8 cellular contexts compared by ENCODE assay signal in the genomic region with DNA sequence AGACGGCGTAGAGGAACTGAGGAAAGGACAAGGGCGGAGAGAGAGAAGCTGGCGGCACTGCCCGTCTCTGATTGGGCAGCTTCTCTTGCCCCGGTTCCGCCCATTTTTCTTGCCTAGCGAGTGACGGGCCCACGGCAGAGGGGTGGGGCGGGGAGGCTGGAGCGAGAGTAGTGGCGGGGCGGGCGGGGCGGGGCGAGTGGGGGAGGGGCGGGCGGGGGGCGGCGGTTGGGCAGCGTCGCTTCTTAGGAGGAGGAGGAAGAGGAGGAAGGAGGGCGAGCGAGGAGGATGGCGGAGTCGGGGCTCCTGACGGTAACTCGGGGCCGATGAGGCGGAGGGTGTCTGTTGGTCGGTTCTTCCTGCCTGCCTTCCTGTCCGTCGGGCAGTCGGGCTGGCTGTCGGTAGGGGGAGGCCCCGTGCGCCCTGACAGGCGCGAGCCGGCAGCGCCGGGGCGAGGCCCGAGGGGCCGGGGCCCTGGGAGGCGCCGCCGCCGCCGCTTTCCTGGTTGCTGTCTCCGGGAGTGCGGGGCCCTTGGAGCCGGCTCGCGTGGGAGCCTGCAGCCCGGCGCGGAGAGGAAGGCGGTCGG. TPM values are rescaled to one million over a fixed set of nuclear protein-coding genes. Genes with fewer than 3 reads are reported as not detected.
DNase-seq lines count a peak whose midpoint lies in the region; ATAC-seq and TF ChIP-seq lines count a peak whose summit lies in the region.

Gene SHOC2 (plus strand): TSS at position 256 of the 583 bp plus-strand sequence. CDS start 44,755 bp downstream, outside the sequence.

- H3K27me3 Mint-ChIP-seq in Calu3 (ENCODE audit: unreplicated experiment): no peaks in the 10 kb centered on the region

- no peak for TF ChIP-seq RAD21 in Ishikawa (IDR thresholded peaks at IDR 0.05; ENCODE audit: low read depth)

- peak within 1 kb of the TSS; percentile 96 for H3K27ac Mint-ChIP-seq in Calu3 (ENCODE audit: unreplicated experiment)

- H3K4me3 Mint-ChIP-seq in Calu3 (ENCODE audit: low read depth, unreplicated experiment): peak within 1 kb of the TSS; percentile 94

- CTCF ChIA-PET in Calu3 (lab: Charles Lee): interaction anchor here (0.6 to 1.8 kb wide), 4 partner anchors 18 to 345 kb away, joined by 3 to 8 read pairs (median 6); partner anchors contain the start of gene ADRA2A

- peaks cover 40% of the 10 kb centered on the region for H3K36me3 Mint-ChIP-seq in Calu3 (ENCODE audit: insufficient read depth, unreplicated experiment)

- peaks cover 17% of the 10 kb centered on the region for H3K4me1 Mint-ChIP-seq in Calu3 (ENCODE audit: low read depth, unreplicated experiment)

- H3K36me3 ChIP-seq in ectodermal cell (ENCODE audit: control insufficient read depth, insufficient read depth, low read length): no peaks in the 10 kb centered on the region

- H3K9me3 Mint-ChIP-seq in Calu3 (ENCODE audit: low read depth, unreplicated experiment): no peaks in the 10 kb centered on the region

- intact Hi-C loops in Calu3 (cut with micrococcal nuclease; ENCODE audit: unreplicated experiment): no loop called here

- H3K4me3 ChIP-seq in ectodermal cell (ENCODE audit: insufficient read depth, low read depth, low read length): peak within 1 kb of the TSS; percentile 96
- H3K4me3 ChIP-seq in mononuclear cell (ENCODE audit: low read length): peak within 1 kb of the TSS; percentile 99

- no peak for TF ChIP-seq EP300 in Ishikawa (IDR thresholded peaks at IDR 0.05; ENCODE audit: borderline replicate concordance)

- H3K4me1 ChIP-seq in ectodermal cell (ENCODE audit: control insufficient read depth, insufficient read depth, low read length): peaks cover 3% of the 10 kb centered on the region
- H3K4me1 ChIP-seq in mononuclear cell (ENCODE audit: insufficient read depth, low read length): peaks cover 12% of the 10 kb centered on the region

- H3K9me3 ChIP-seq in ectodermal cell (ENCODE audit: control insufficient read depth, low read length) (no peaks in the 10 kb centered on the region), mononuclear cell (ENCODE audit: low read depth, low read length) (no peaks in the 10 kb centered on the region)

- 0% methylated on average over 49 of the region's 61 CpGs for WGBS in ectodermal cell, 2 experiments

- BruUV-seq in Calu3 (replicated peaks; lab: Mats Ljungman, UMichigan): no TSS peak

- peak within 1 kb of the TSS; percentile 98 for H3K27ac ChIP-seq in ectodermal cell (ENCODE audit: insufficient read depth, low read depth, low read length, poor library complexity, severe bottlenecking)

- DNase-seq in Calu3 (peak; percentile 94), NAMALWA (ENCODE audit: low spot score) (no peak)
- DNase-seq in activated CD4-positive, alpha-beta T cell treated with anti-CD3 and anti-CD28 coated beads, Interleukin-2, amount 50 U/mL, for 48 hours: peak; percentile 97 to 98
- DNase-seq in stimulated activated CD8-positive, alpha-beta memory T cell treated with anti-CD3 and anti-CD28 coated beads, Interleukin-7, amount 100 ng/mL, for 24 hours (ENCODE audit: low read depth): peak; percentile 93

- H3K27me3 ChIP-seq in ectodermal cell (ENCODE audit: control insufficient read depth, insufficient read depth, low read length, poor library complexity, severe bottlenecking) (no peaks in the 10 kb centered on the region), mononuclear cell (ENCODE audit: insufficient read depth, low read length) (no peaks in the 10 kb centered on the region)

- peak; percentile 2 for ATAC-seq in GM21390 (IDR thresholded peaks at IDR 0.05; ENCODE audit: unreplicated experiment)

- no peak for TF ChIP-seq CTCF in Calu3 (IDR thresholded peaks at IDR 0.05; ENCODE audit: unreplicated experiment)

TF ChIP-seq in Ishikawa, 13 proteins besides CTCF, POLR2A, EP300 and RAD21:
- TF ChIP-seq TCF12 (IDR thresholded peaks at IDR 0.05; ENCODE audit: low read depth) (no peak), NFIC (IDR thresholded peaks at IDR 0.05) (no peak), MAX (IDR thresholded peaks at IDR 0.05) (no peak), FOXM1 (IDR thresholded peaks at IDR 0.05; ENCODE audit: borderline replicate concordance, low read depth) (no peak), CREB1 (IDR thresholded peaks at IDR 0.05; ENCODE audit: low read depth) (no peak), TEAD4 (IDR thresholded peaks at IDR 0.05) (no peak), YY1 (IDR thresholded peaks at IDR 0.05; ENCODE audit: low read depth) (no peak), EGR1 (IDR thresholded peaks at IDR 0.05) (peak; percentile 36; the same call in 1 of the 2 replicates), TAF1 (IDR thresholded peaks at IDR 0.05; ENCODE audit: low read depth) (peak; percentile 74; the same call in 1 of the 2 replicates), CEBPB (IDR thresholded peaks at IDR 0.05) (no peak), ZBTB7A (IDR thresholded peaks at IDR 0.05; ENCODE audit: low read depth) (no peak)
- TF ChIP-seq, protein P1, sequence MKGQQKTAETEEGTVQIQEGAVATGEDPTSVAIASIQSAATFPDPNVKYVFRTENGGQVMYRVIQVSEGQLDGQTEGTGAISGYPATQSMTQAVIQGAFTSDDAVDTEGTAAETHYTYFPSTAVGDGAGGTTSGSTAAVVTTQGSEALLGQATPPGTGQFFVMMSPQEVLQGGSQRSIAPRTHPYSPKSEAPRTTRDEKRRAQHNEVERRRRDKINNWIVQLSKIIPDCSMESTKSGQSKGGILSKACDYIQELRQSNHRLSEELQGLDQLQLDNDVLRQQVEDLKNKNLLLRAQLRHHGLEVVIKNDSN (IDR thresholded peaks at IDR 0.05): no peak
- TF ChIP-seq, protein P2, sequence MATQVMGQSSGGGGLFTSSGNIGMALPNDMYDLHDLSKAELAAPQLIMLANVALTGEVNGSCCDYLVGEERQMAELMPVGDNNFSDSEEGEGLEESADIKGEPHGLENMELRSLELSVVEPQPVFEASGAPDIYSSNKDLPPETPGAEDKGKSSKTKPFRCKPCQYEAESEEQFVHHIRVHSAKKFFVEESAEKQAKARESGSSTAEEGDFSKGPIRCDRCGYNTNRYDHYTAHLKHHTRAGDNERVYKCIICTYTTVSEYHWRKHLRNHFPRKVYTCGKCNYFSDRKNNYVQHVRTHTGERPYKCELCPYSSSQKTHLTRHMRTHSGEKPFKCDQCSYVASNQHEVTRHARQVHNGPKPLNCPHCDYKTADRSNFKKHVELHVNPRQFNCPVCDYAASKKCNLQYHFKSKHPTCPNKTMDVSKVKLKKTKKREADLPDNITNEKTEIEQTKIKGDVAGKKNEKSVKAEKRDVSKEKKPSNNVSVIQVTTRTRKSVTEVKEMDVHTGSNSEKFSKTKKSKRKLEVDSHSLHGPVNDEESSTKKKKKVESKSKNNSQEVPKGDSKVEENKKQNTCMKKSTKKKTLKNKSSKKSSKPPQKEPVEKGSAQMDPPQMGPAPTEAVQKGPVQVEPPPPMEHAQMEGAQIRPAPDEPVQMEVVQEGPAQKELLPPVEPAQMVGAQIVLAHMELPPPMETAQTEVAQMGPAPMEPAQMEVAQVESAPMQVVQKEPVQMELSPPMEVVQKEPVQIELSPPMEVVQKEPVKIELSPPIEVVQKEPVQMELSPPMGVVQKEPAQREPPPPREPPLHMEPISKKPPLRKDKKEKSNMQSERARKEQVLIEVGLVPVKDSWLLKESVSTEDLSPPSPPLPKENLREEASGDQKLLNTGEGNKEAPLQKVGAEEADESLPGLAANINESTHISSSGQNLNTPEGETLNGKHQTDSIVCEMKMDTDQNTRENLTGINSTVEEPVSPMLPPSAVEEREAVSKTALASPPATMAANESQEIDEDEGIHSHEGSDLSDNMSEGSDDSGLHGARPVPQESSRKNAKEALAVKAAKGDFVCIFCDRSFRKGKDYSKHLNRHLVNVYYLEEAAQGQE (IDR thresholded peaks at IDR 0.05; ENCODE audit: low read depth): no peak

RNA-seq across cellular contexts. Expression of gene SHOC2, which starts in this region (rescaled TPM):
- total RNA-seq in Calu3 (2022): 29.9 and 33.5 TPM in 2 replicates
- polyA plus RNA-seq in ectodermal cell (2013, experiment 1 of 4): 28.6 TPM
- polyA plus RNA-seq in ectodermal cell (2013, experiment 2 of 4): 30.7 TPM
- polyA plus RNA-seq in ectodermal cell (2013, experiment 3 of 4): 26.9 TPM
- polyA plus RNA-seq in ectodermal cell (2013, experiment 4 of 4): 25.2 TPM
- total RNA-seq in mononuclear cell: 98.6 TPM
